In the genomic region with DNA sequence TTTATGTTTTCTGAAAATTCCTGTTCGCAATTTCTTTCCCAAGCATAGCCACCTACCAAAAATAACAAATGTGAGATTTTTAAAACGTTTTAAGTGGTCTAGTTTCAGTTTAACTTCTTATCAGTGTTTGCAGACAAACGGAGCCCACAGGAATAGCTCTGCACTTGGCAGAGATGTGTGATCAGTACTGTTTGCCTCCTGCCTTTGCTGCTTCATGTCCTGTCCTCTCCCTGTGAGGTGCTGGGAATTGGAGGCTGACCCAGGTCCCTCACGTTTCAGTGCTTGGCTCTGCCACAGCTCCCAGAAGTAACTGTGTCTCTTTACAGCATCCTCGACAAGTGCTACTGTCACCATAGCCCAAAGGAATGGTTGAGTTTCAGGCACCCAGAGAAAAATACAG, we compare ENCODE assay signal across 27 cellular contexts. TPM values are rescaled to one million over a fixed set of nuclear protein-coding genes. Genes with fewer than 3 reads are reported as not detected.
"Had no signal": no experiment of that assay in that cellular context is flagged by ENCODE, and none has a peak within 500 bp of the region (broad histone marks: within the 10 kb centered on the region; RNA-seq: fewer than 3 reads in every experiment).

No MANE protein-coding gene starts in this region.

- H3K4me1 ChIP-seq: colonic mucosa, esophagus squamous epithelium, gastrocnemius medialis, testis, upper lobe of left lung had no signal

- H3K4me1 Mint-ChIP-seq: activated naive CD8-positive, alpha-beta T cell treated with anti-CD3 and anti-CD28 coated beads, Interleukin-2, amount 10 ng/mL, durations not matched to agents 7 days and 5 days; endodermal cell had no signal

- H3K4me3 ChIP-seq: colonic mucosa, dorsolateral prefrontal cortex, esophagus squamous epithelium, gastrocnemius medialis, testis, upper lobe of left lung had no signal

- H3K4me3 Mint-ChIP-seq: activated CD4-positive, alpha-beta memory T cell treated with anti-CD3 and anti-CD28 coated beads for 36 hours; activated naive CD4-positive, alpha-beta T cell treated with anti-CD3 and anti-CD28 coated beads for 36 hours; activated naive CD8-positive, alpha-beta T cell treated with anti-CD3 and anti-CD28 coated beads, Interleukin-2, amount 10 ng/mL, durations not matched to agents 7 days and 5 days; activated T-cell treated with anti-CD3 and anti-CD28 coated beads, Interleukin-2, amount 50 U/mL, for 72 hours; endodermal cell; natural killer cell; T-helper 2 cell treated with Interferon-gamma antibody and Interleukin-4, amounts not matched to agents 5 μg/mL and 100 μg/mL, for 36 hours had no signal

- DNase-seq: activated CD4-positive, alpha-beta memory T cell treated with anti-CD3 and anti-CD28 coated beads for 36 hours; activated CD4-positive, alpha-beta T cell treated with anti-CD3 and anti-CD28 coated beads for 48 hours; activated CD4-positive, CD25-positive, alpha-beta regulatory T cell; activated effector memory CD4-positive, alpha-beta T cell treated with Interleukin-2 at 50 U/mL for 16 hours; activated naive CD4-positive, alpha-beta T cell treated with anti-CD3 and anti-CD28 coated beads for 36 hours; activated naive CD8-positive, alpha-beta T cell treated with anti-CD3 and anti-CD28 coated beads, Interleukin-2, amount 10 ng/mL, durations not matched to agents 7 days and 5 days; activated T-cell treated with anti-CD3 and anti-CD28 coated beads, Interleukin-2, amount 50 U/mL, for 72 hours; amniotic stem cell; colonic mucosa; dorsolateral prefrontal cortex; endodermal cell; esophagus squamous epithelium; gastrocnemius medialis; hypothalamus; midbrain; natural killer cell; retina; stimulated activated CD4-positive, alpha-beta T cell treated with anti-CD3 and anti-CD28 coated beads, Interleukin-4, amount 100 ng/mL, for 1 hour; stimulated activated naive CD4-positive, alpha-beta T cell; testis had no signal

- FAIRE-seq: bronchial epithelial cell, TTC549 had no signal

- ATAC-seq: activated T-cell treated with anti-CD3 and anti-CD28 coated beads, Interleukin-2, amount 50 U/mL, for 72 hours; gastrocnemius medialis; natural killer cell had no signal

- H3K27ac ChIP-seq: colonic mucosa, dorsolateral prefrontal cortex, esophagus squamous epithelium, gastrocnemius medialis, testis, upper lobe of left lung had no signal

- H3K27ac Mint-ChIP-seq: activated CD4-positive, alpha-beta memory T cell treated with anti-CD3 and anti-CD28 coated beads for 36 hours; activated naive CD4-positive, alpha-beta T cell treated with anti-CD3 and anti-CD28 coated beads for 36 hours; activated naive CD8-positive, alpha-beta T cell treated with anti-CD3 and anti-CD28 coated beads, Interleukin-2, amount 10 ng/mL, durations not matched to agents 7 days and 5 days; activated T-cell treated with anti-CD3 and anti-CD28 coated beads, Interleukin-2, amount 50 U/mL, for 72 hours; endodermal cell; natural killer cell; progenitor cell of endocrine pancreas; T-helper 2 cell treated with Interferon-gamma antibody and Interleukin-4, amounts not matched to agents 5 μg/mL and 100 μg/mL, for 36 hours had no signal

- H3K36me3 ChIP-seq: colonic mucosa, esophagus squamous epithelium, gastrocnemius medialis, upper lobe of left lung had no signal

- H3K36me3 Mint-ChIP-seq: activated CD4-positive, alpha-beta memory T cell treated with anti-CD3 and anti-CD28 coated beads for 36 hours; natural killer cell had no signal

- H3K27me3 ChIP-seq: colonic mucosa, testis, upper lobe of left lung had no signal

- H3K9me3 ChIP-seq: colonic mucosa, esophagus squamous epithelium, gastrocnemius medialis, testis, upper lobe of left lung had no signal

RNA-seq across cellular contexts. Expression of a gene that starts 1.2 kb away (rescaled TPM):
- total RNA-seq: activated CD4-positive, alpha-beta memory T cell treated with anti-CD3 and anti-CD28 coated beads for 36 hours; activated naive CD4-positive, alpha-beta T cell treated with anti-CD3 and anti-CD28 coated beads for 36 hours; activated naive CD8-positive, alpha-beta T cell treated with anti-CD3 and anti-CD28 coated beads, Interleukin-2, amount 10 ng/mL, durations not matched to agents 7 days and 5 days; activated T-cell treated with anti-CD3 and anti-CD28 coated beads, Interleukin-2, amount 50 U/mL, for 72 hours; bronchial epithelial cell; endodermal cell; esophagus squamous epithelium; gastrocnemius medialis; natural killer cell; osteoblast; testis had no signal
- polyA plus RNA-seq: liver had no signal

RNA-seq across cellular contexts. Expression of a gene that starts 38.7 kb away (rescaled TPM):
- total RNA-seq: activated CD4-positive, alpha-beta memory T cell treated with anti-CD3 and anti-CD28 coated beads for 36 hours; activated naive CD4-positive, alpha-beta T cell treated with anti-CD3 and anti-CD28 coated beads for 36 hours; activated naive CD8-positive, alpha-beta T cell treated with anti-CD3 and anti-CD28 coated beads, Interleukin-2, amount 10 ng/mL, durations not matched to agents 7 days and 5 days; activated T-cell treated with anti-CD3 and anti-CD28 coated beads, Interleukin-2, amount 50 U/mL, for 72 hours; endodermal cell; natural killer cell; osteoblast; progenitor cell of endocrine pancreas had no signal
- polyA plus RNA-seq: liver had no signal
